In genomic region chr12:128012110-128012509, GRCh38 we compare ENCODE assay signal across 6 cellular contexts.
"Had no signal": no experiment of that assay in that cellular context is flagged by ENCODE, and none has a peak within 500 bp of the region (broad histone marks: within the 10 kb centered on the region; RNA-seq: fewer than 3 reads in every experiment).

No MANE protein-coding gene starts in this region.

- H3K9me3 Mint-ChIP-seq: H9 had no signal

- H3K4me3 Mint-ChIP-seq: GM23338, H9, IgD-negative memory B cell had no signal

- ATAC-seq: GM23338, HepG2 had no signal

- DNase-seq: H9, HCEC 1CT, KBM-7 had no signal

- H3K36me3 Mint-ChIP-seq: IgD-negative memory B cell had no signal

- H3K27me3 Mint-ChIP-seq: IgD-negative memory B cell had no signal

- H3K4me1 Mint-ChIP-seq: GM23338, IgD-negative memory B cell had no signal

- H3K27ac Mint-ChIP-seq: GM23338, H9 had no signal
